ENCODE assay signal across 26 cellular contexts in the genomic region with DNA sequence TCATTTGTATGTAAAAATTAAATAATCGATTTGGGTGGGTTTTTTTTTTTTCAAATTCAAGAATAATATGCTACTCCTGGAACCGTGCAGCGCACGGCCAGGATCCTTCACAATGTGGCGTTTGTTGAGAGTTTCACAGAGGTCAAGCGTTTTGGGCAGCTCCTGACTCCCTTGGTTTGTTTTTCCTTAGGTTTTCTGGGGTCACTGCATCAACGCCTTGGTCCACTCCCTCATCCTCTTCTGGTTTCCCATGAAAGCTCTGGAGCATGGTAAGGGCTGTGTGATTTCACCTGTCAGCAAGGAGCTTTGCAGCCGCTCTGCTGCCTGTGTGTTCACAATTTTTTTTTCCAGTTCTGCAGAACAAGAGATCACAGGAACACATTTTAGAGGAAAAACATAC.
"Had no signal": no experiment of that assay in that cellular context is flagged by ENCODE, and none has a peak within 500 bp of the region (broad histone marks: within the 10 kb centered on the region; RNA-seq: fewer than 3 reads in every experiment).

No MANE protein-coding gene starts in this region.

- H3K27ac Mint-ChIP-seq: activated CD4-positive, alpha-beta T cell treated with anti-CD3 and anti-CD28 coated beads, Interleukin-2, amount 10 ng/mL, durations not matched to agents 24 days and 14 days; activated CD8-positive, alpha-beta T cell treated with anti-CD3 and anti-CD28 coated beads for 36 hours; activated naive CD8-positive, alpha-beta T cell treated with anti-CD3 and anti-CD28 coated beads for 36 hours; activated T-cell treated with anti-CD3 and anti-CD28 coated beads, Interleukin-2, amount 50 U/mL, for 72 hours; activated T-helper 17 cell treated with anti-CD3 and anti-CD28 coated beads, Interleukin-2, amount 50 U/mL, for 72 hours had no signal

- H3K4me3 Mint-ChIP-seq: activated CD4-positive, alpha-beta T cell treated with anti-CD3 and anti-CD28 coated beads, Interleukin-2, amount 10 ng/mL, durations not matched to agents 24 days and 14 days; activated CD8-positive, alpha-beta T cell treated with anti-CD3 and anti-CD28 coated beads for 36 hours; activated naive CD8-positive, alpha-beta T cell treated with anti-CD3 and anti-CD28 coated beads for 36 hours; activated T-cell treated with anti-CD3 and anti-CD28 coated beads, Interleukin-2, amount 50 U/mL, for 72 hours; activated T-helper 17 cell treated with anti-CD3 and anti-CD28 coated beads, Interleukin-2, amount 50 U/mL, for 72 hours; central memory CD8-positive, alpha-beta T cell had no signal

- H3K27ac ChIP-seq: brain microvascular endothelial cell, SK-N-MC had no signal

- H3K9me3 Mint-ChIP-seq: activated CD4-positive, alpha-beta T cell treated with anti-CD3 and anti-CD28 coated beads, Interleukin-2, amount 10 ng/mL, durations not matched to agents 24 days and 14 days; activated CD8-positive, alpha-beta T cell treated with anti-CD3 and anti-CD28 coated beads for 36 hours; activated naive CD8-positive, alpha-beta T cell treated with anti-CD3 and anti-CD28 coated beads for 36 hours; activated T-cell treated with anti-CD3 and anti-CD28 coated beads, Interleukin-2, amount 50 U/mL, for 72 hours; activated T-helper 17 cell treated with anti-CD3 and anti-CD28 coated beads, Interleukin-2, amount 50 U/mL, for 72 hours; central memory CD8-positive, alpha-beta T cell had no signal

- H3K27me3 Mint-ChIP-seq: activated naive CD8-positive, alpha-beta T cell treated with anti-CD3 and anti-CD28 coated beads for 36 hours had no signal

- DNase-seq: activated CD4-positive, alpha-beta T cell treated with anti-CD3 and anti-CD28 coated beads, Interleukin-2, amount 10 ng/mL, durations not matched to agents 24 days and 14 days; activated CD4-positive, alpha-beta T cell treated with anti-CD3 and anti-CD28 coated beads, Interleukin-2, amount 50 U/mL, for 4 hours; activated CD8-positive, alpha-beta T cell treated with anti-CD3 and anti-CD28 coated beads for 36 hours; activated effector memory CD4-positive, alpha-beta T cell treated with anti-CD3 and anti-CD28 coated beads, Interleukin-2, amount 50 U/mL, for 16 hours; activated naive CD4-positive, alpha-beta T cell; activated naive CD4-positive, alpha-beta T cell treated with anti-CD3 and anti-CD28 coated beads, Interleukin-2, amount 50 U/mL, for 16 hours; activated naive CD8-positive, alpha-beta T cell treated with anti-CD3 and anti-CD28 coated beads for 36 hours; activated T-cell treated with anti-CD3 and anti-CD28 coated beads, Interleukin-2, amount 50 U/mL, for 1 hour; activated T-cell treated with anti-CD3 and anti-CD28 coated beads, Interleukin-2, amount 50 U/mL, for 72 hours; amniotic stem cell; aorta; brain microvascular endothelial cell; Karpas-422; KBM-7; MG63; NCI-H1048; NCI-H1105 treated with DMSO at 0.1 percent for 48 hours; NCI-H1436; NCI-H1694; NCI-H2029; NCI-H345; NCI-H524 treated with DMSO at 0.1 percent for 48 hours; Right ventricle myocardium superior had no signal

- H3K4me3 ChIP-seq: MG63, SK-N-MC had no signal

- ATAC-seq: activated CD8-positive, alpha-beta T cell treated with anti-CD3 and anti-CD28 coated beads for 36 hours; activated T-cell treated with anti-CD3 and anti-CD28 coated beads, Interleukin-2, amount 50 U/mL, for 72 hours; activated T-helper 17 cell treated with anti-CD3 and anti-CD28 coated beads, Interleukin-2, amount 50 U/mL, for 72 hours had no signal

- H3K36me3 Mint-ChIP-seq: activated naive CD8-positive, alpha-beta T cell treated with anti-CD3 and anti-CD28 coated beads for 36 hours had no signal

- H3K4me1 Mint-ChIP-seq: activated CD4-positive, alpha-beta T cell treated with anti-CD3 and anti-CD28 coated beads, Interleukin-2, amount 10 ng/mL, durations not matched to agents 24 days and 14 days; central memory CD8-positive, alpha-beta T cell had no signal

- H3K27me3 ChIP-seq: brain microvascular endothelial cell, MG63 had no signal

- H3K36me3 ChIP-seq: brain microvascular endothelial cell, MG63 had no signal
